In genomic region chr22:47169801-47170140, GRCh38 we compare ENCODE assay signal across 17 cellular contexts.
A peak's percentile ranks its signal among the peaks of the same experiment; 100 is the strongest.
DNase-seq lines count a peak whose midpoint lies in the region; ATAC-seq and TF ChIP-seq lines count a peak whose summit lies in the region.
"Had no signal": no experiment of that assay in that cellular context is flagged by ENCODE, and none has a peak within 500 bp of the region (broad histone marks: within the 10 kb centered on the region; RNA-seq: fewer than 3 reads in every experiment).

No MANE protein-coding gene starts in this region.

- no peaks in the 10 kb centered on the region for H3K9me3 Mint-ChIP-seq in type B pancreatic cell
- no peaks in the 10 kb centered on the region for H3K9me3 Mint-ChIP-seq in activated CD8-positive, alpha-beta T cell treated with anti-CD3 and anti-CD28 coated beads, Interleukin-2, amount 10 ng/mL, durations not matched to agents 7 days and 5 days (ENCODE audit: insufficient read depth)

- H2AFZ ChIP-seq in osteoblast (ENCODE audit: low read length): no peak overlapping the region
- no peak overlapping the region for H2AFZ ChIP-seq in neuronal stem cell (ENCODE audit: low read length)

- H3K18ac ChIP-seq in neuronal stem cell (ENCODE audit: low read length): no peak overlapping the region

- H2BK120ac ChIP-seq in neuronal stem cell (ENCODE audit: low read depth, low read length): no peak overlapping the region

- no peak overlapping the region for H3K4me2 ChIP-seq in osteoblast (ENCODE audit: insufficient read depth, low read length)
- H3K4me2 ChIP-seq in neuronal stem cell (ENCODE audit: insufficient read depth, low read length, poor library complexity, severe bottlenecking): no peak overlapping the region
- H3K4me2 ChIP-seq: KMS-11 had no signal

- H3K27ac ChIP-seq in left ventricle myocardium inferior (replicated peaks) (no peak overlapping the region), adrenal gland (no peak overlapping the region), osteoblast (ENCODE audit: low read depth, low read length) (no peak overlapping the region), neuronal stem cell (replicated peaks; ENCODE audit: low read length) (no peak overlapping the region)
- H3K27ac ChIP-seq: C4-2B, KMS-11, RWPE1 had no signal

- no peak overlapping the region for H2BK5ac ChIP-seq in neuronal stem cell (ENCODE audit: low read length)

- H3K4me3 ChIP-seq in left ventricle myocardium inferior: no peak overlapping the region
- H3K4me3 ChIP-seq in adrenal gland: no peak overlapping the region
- no peak overlapping the region for H3K4me3 ChIP-seq in osteoblast (ENCODE audit: insufficient read depth, low read length)
- no peak overlapping the region for H3K4me3 ChIP-seq in neuronal stem cell (ENCODE audit: low read length in 2 of 2)

- H3K27me3 ChIP-seq in left ventricle myocardium inferior (ENCODE audit: low read depth): no peaks in the 10 kb centered on the region
- H3K27me3 ChIP-seq in adrenal gland: no peaks in the 10 kb centered on the region
- no peaks in the 10 kb centered on the region for H3K27me3 ChIP-seq in osteoblast (ENCODE audit: insufficient read depth, low read length)
- H3K27me3 ChIP-seq in neuronal stem cell (ENCODE audit: control insufficient read depth in 3 of 3, insufficient read depth in 3 of 3, low read depth in 1 of 3, low read length in 3 of 3): no peaks in the 10 kb centered on the region

- no peaks in the 10 kb centered on the region for H3K27me3 Mint-ChIP-seq in type B pancreatic cell
- H3K27me3 Mint-ChIP-seq in activated CD8-positive, alpha-beta T cell treated with anti-CD3 and anti-CD28 coated beads, Interleukin-2, amount 10 ng/mL, durations not matched to agents 7 days and 5 days (ENCODE audit: low read depth): no peaks in the 10 kb centered on the region

- no peak overlapping the region for H3K4ac ChIP-seq in neuronal stem cell (ENCODE audit: low read length)

- no peak overlapping the region for H3K23ac ChIP-seq in neuronal stem cell (ENCODE audit: low read depth, low read length, poor library complexity)

- intact Hi-C loops in cardiac septum (cut with DNase I) (loop anchor here (10.0 kb wide), 1 partner anchor 235 kb away; no protein-coding TSS in a partner anchor), left ventricle myocardium inferior (cut with micrococcal nuclease) (no loop called here), adrenal gland (cut with DNase I) (no loop called here)

- peaks cover 6% of the 10 kb centered on the region for H3K4me1 Mint-ChIP-seq in type B pancreatic cell (ENCODE audit: unreplicated experiment)
- no peaks in the 10 kb centered on the region for H3K4me1 Mint-ChIP-seq in activated CD8-positive, alpha-beta T cell treated with anti-CD3 and anti-CD28 coated beads, Interleukin-2, amount 10 ng/mL, durations not matched to agents 7 days and 5 days (ENCODE audit: low read depth)

- 90 to 96% (median 95%) methylated on average over 6 to 9 of the region's 9 CpGs for WGBS in adrenal gland, 4 donors
- WGBS in neuronal stem cell (ENCODE audit: extremely low coverage in 2 of 2, insufficient read length in 2 of 2, insufficient replicate concordance in 1 of 2), 2 donors: no CpG with 5 or more reads among the region's 9 CpGs

- no peaks in the 10 kb centered on the region for H4K20me1 ChIP-seq in osteoblast (ENCODE audit: insufficient read depth, low read length)

- H2AK5ac ChIP-seq in neuronal stem cell (ENCODE audit: low read depth, low read length): no peak overlapping the region

- CTCF ChIA-PET in activated CD8-positive, alpha-beta T cell treated with anti-CD3 and anti-CD28 coated beads, Interleukin-2, amount 10 ng/mL, durations not matched to agents 7 days and 5 days (lab: Charles Lee): no interaction called here

- H4K8ac ChIP-seq in neuronal stem cell (ENCODE audit: low read depth, low read length): no peak overlapping the region

- H3K9me3 ChIP-seq in left ventricle myocardium inferior (replicated peaks) (peaks cover 6% of the 10 kb centered on the region), adrenal gland (replicated peaks in 1 of 3) (no peaks in the 10 kb centered on the region), osteoblast (ENCODE audit: low read depth, low read length) (no peaks in the 10 kb centered on the region), neuronal stem cell (replicated peaks in 1 of 2; ENCODE audit: control insufficient read depth in 2 of 2, insufficient read depth in 1 of 2, low read depth in 1 of 2, low read length in 2 of 2) (peaks cover under 1 to 14% of the 10 kb centered on the region in 2 donors)

- POLR2A ChIA-PET in activated CD8-positive, alpha-beta T cell treated with anti-CD3 and anti-CD28 coated beads, Interleukin-2, amount 10 ng/mL, durations not matched to agents 7 days and 5 days (lab: Charles Lee): no interaction called here

- peaks cover 23% of the 10 kb centered on the region for H3K4me1 ChIP-seq in left ventricle myocardium inferior
- no peaks in the 10 kb centered on the region for H3K4me1 ChIP-seq in adrenal gland (replicated peaks in 1 of 2)
- no peaks in the 10 kb centered on the region for H3K4me1 ChIP-seq in osteoblast (ENCODE audit: insufficient read depth, low read length)
- peaks cover 7 to 12% of the 10 kb centered on the region in 2 donors for H3K4me1 ChIP-seq in neuronal stem cell (ENCODE audit: control insufficient read depth in 2 of 2, insufficient read depth in 1 of 2, low read depth in 1 of 2, low read length in 2 of 2)

- no peak overlapping the region for H3K14ac ChIP-seq in neuronal stem cell (ENCODE audit: low read length)

- ATAC-seq in activated CD8-positive, alpha-beta T cell treated with anti-CD3 and anti-CD28 coated beads, Interleukin-2, amount 10 ng/mL, durations not matched to agents 7 days and 5 days: no peak
- no peak for ATAC-seq in GM19397 (IDR thresholded peaks at IDR 0.05; ENCODE audit: unreplicated experiment)

- H3K27ac Mint-ChIP-seq in type B pancreatic cell: no peak overlapping the region
- H3K27ac Mint-ChIP-seq in activated CD8-positive, alpha-beta T cell treated with anti-CD3 and anti-CD28 coated beads, Interleukin-2, amount 10 ng/mL, durations not matched to agents 7 days and 5 days: no peak overlapping the region

- no peak overlapping the region for H3K4me3 Mint-ChIP-seq in type B pancreatic cell
- no peak overlapping the region for H3K4me3 Mint-ChIP-seq in activated CD8-positive, alpha-beta T cell treated with anti-CD3 and anti-CD28 coated beads, Interleukin-2, amount 10 ng/mL, durations not matched to agents 7 days and 5 days

- H2BK12ac ChIP-seq in neuronal stem cell (ENCODE audit: low read length): no peak overlapping the region

- peaks cover 4% of the 10 kb centered on the region for H3K79me1 ChIP-seq in neuronal stem cell (ENCODE audit: low read depth, low read length)

- no peak overlapping the region for H4K91ac ChIP-seq in neuronal stem cell (ENCODE audit: low read depth, low read length, poor library complexity)

- TF ChIP-seq POLR2A in adrenal gland (IDR thresholded peaks at IDR 0.05): no peak

- H3K79me2 ChIP-seq in osteoblast (ENCODE audit: insufficient read depth, low read length): no peaks in the 10 kb centered on the region

- no peak overlapping the region for H3K9ac ChIP-seq in neuronal stem cell (ENCODE audit: low read depth, low read length, poor library complexity)
- H3K9ac ChIP-seq: KMS-11 had no signal

- no peaks in the 10 kb centered on the region for H3K36me3 Mint-ChIP-seq in type B pancreatic cell
- peaks cover 9% of the 10 kb centered on the region for H3K36me3 Mint-ChIP-seq in activated CD8-positive, alpha-beta T cell treated with anti-CD3 and anti-CD28 coated beads, Interleukin-2, amount 10 ng/mL, durations not matched to agents 7 days and 5 days (ENCODE audit: low read depth)

- DNase-seq in cardiac septum (ENCODE audit: low spot score) (peak; percentile 63), left ventricle myocardium inferior (no peak), adrenal gland (peak in 5 of 7 donors; percentile 2 to 39 (median 6)), osteoblast (ENCODE audit: insufficient read length, low spot score, missing footprints) (peak; percentile 9), type B pancreatic cell (ENCODE audit: extremely low spot score, unreplicated experiment) (peak; percentile 51), neuronal stem cell (ENCODE audit: low spot score) (no peak)
- no peak for DNase-seq in activated CD8-positive, alpha-beta T cell treated with anti-CD3 and anti-CD28 coated beads, Interleukin-2, amount 10 ng/mL, durations not matched to agents 7 days and 5 days
- DNase-seq: DND-41, GOT3, NCI-H1436, NCI-H2029, NCI-H2171, NCI-H446 had no signal

- TF ChIP-seq CTCF in left ventricle myocardium inferior (IDR thresholded peaks at IDR 0.05; ENCODE audit: borderline replicate concordance) (no peak), adrenal gland (IDR thresholded peaks at IDR 0.05) (no peak), osteoblast (IDR thresholded peaks at IDR 0.05; ENCODE audit: extremely low read depth, low read depth, low read length) (no peak), type B pancreatic cell (conservative IDR thresholded peaks at IDR 0.05) (no peak)

- peaks cover 13% of the 10 kb centered on the region for H3K36me3 ChIP-seq in left ventricle myocardium inferior
- H3K36me3 ChIP-seq in adrenal gland (replicated peaks in 1 of 2): no peaks in the 10 kb centered on the region
- no peaks in the 10 kb centered on the region for H3K36me3 ChIP-seq in osteoblast (ENCODE audit: insufficient read depth, low read length)
- H3K36me3 ChIP-seq in neuronal stem cell (replicated peaks in 1 of 2; ENCODE audit: control insufficient read depth in 2 of 2, insufficient read depth in 2 of 2, low read length in 2 of 2): no peaks in the 10 kb centered on the region

- H2BK15ac ChIP-seq in neuronal stem cell (ENCODE audit: low read length): no peak overlapping the region

Comparison
In these comparisons a context has a peak if more than half of its experiments do, and no peak if none do; other contexts are left out.
1. DNase-seq: peak in cardiac septum (single experiment), adrenal gland (5 of 7), osteoblast (single experiment) and type B pancreatic cell (single experiment); none in left ventricle myocardium inferior (single experiment), activated CD8-positive, alpha-beta T cell treated with anti-CD3 and anti-CD28 coated beads, Interleukin-2, amount 10 ng/mL, durations not matched to agents 7 days and 5 days (single experiment) and neuronal stem cell (single experiment).